ENCODE assay signal across 23 cellular contexts in the genomic region with DNA sequence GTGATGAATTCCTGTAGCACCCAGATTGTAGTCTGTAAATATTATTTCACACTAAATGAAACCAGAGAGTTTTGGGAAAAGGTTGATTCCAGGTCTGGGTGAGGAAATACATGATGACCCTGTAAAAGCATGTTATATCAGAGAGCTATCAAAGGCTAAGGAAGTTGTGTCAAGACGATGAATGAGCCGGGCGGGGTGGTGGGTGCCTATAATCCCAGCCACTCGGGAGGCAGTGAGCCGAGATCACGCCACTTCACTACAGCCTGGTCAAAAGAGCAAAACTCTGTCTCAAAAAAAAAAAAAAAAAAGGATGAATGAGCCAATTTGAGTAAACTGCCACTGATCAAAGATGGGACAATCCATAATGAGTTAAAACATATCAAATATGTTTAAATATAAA.
"Had no signal": no experiment of that assay in that cellular context is flagged by ENCODE, and none has a peak within 500 bp of the region (broad histone marks: within the 10 kb centered on the region; RNA-seq: fewer than 3 reads in every experiment).

No MANE protein-coding gene starts in this region.

- DNase-seq: activated B cell treated with CpG ODN at 0.5 μM for 24 hours; activated CD4-positive, alpha-beta T cell treated with anti-CD3 and anti-CD28 coated beads, Interleukin-2, amount 50 U/mL, for 1 hour; activated CD8-positive, alpha-beta T cell treated with anti-CD3 and anti-CD28 coated beads for 36 hours; activated T-cell treated with anti-CD3 and anti-CD28 coated beads, Interleukin-2, amount 50 U/mL, for 72 hours; amniotic stem cell; brain microvascular endothelial cell; caudate nucleus; heart right ventricle; left ventricle myocardium superior; ovary; stimulated activated CD4-positive, alpha-beta T cell treated with anti-CD3 and anti-CD28 coated beads, Interleukin-4, amount 100 ng/mL, for 24 hours; stimulated activated naive CD8-positive, alpha-beta T cell treated with anti-CD3 and anti-CD28 coated beads, Interleukin-15, amount 100 ng/mL, for 72 hours; substantia nigra; T-helper 1 cell; tibial artery; upper lobe of right lung had no signal

- H3K4me1 Mint-ChIP-seq: activated B cell treated with CpG ODN at 0.5 μM for 24 hours; stimulated activated memory B cell treated with anti-CD40 and anti-IgM and Interleukin-4, amounts not matched to agents 10 μg/mL and 1 μg/mL and 100 μg/mL, for 72 hours had no signal

- H3K4me3 ChIP-seq: heart right ventricle, ovary, skin epidermis, tibial artery, upper lobe of right lung had no signal

- H3K4me1 ChIP-seq: upper lobe of right lung had no signal

- H3K9me3 Mint-ChIP-seq: activated B cell treated with CpG ODN at 0.5 μM for 24 hours; activated CD8-positive, alpha-beta T cell treated with anti-CD3 and anti-CD28 coated beads for 36 hours; activated naive CD4-positive, alpha-beta T cell treated with anti-CD3 and anti-CD28 coated beads, Interleukin-2, amount 50 U/mL, for 72 hours; activated T-cell treated with anti-CD3 and anti-CD28 coated beads, Interleukin-2, amount 50 U/mL, for 72 hours; stimulated activated memory B cell treated with anti-CD40 and anti-IgM and Interleukin-4, amounts not matched to agents 10 μg/mL and 1 μg/mL and 100 μg/mL, for 72 hours; stimulated activated naive CD8-positive, alpha-beta T cell treated with anti-CD3 and anti-CD28 coated beads, Interleukin-15, amount 100 ng/mL, for 72 hours; T-helper 2 cell treated with Interferon-gamma antibody and Interleukin-4, amounts not matched to agents 5 μg/mL and 100 μg/mL, for 36 hours had no signal

- H3K27ac Mint-ChIP-seq: activated B cell treated with CpG ODN at 0.5 μM for 24 hours; activated CD8-positive, alpha-beta T cell treated with anti-CD3 and anti-CD28 coated beads for 36 hours; progenitor cell of endocrine pancreas; stimulated activated memory B cell treated with anti-CD40 and anti-IgM and Interleukin-4, amounts not matched to agents 10 μg/mL and 1 μg/mL and 100 μg/mL, for 72 hours; T-helper 2 cell treated with Interferon-gamma antibody and Interleukin-4, amounts not matched to agents 5 μg/mL and 100 μg/mL, for 36 hours had no signal

- H3K27ac ChIP-seq: brain microvascular endothelial cell, foreskin keratinocyte, heart right ventricle, ovary, skin epidermis, tibial artery, upper lobe of right lung had no signal

- H3K36me3 ChIP-seq: ovary had no signal

- H3K9me3 ChIP-seq: heart right ventricle, ovary, tibial artery, upper lobe of right lung had no signal

- H3K27me3 ChIP-seq: brain microvascular endothelial cell, foreskin keratinocyte, heart right ventricle, ovary, tibial artery, upper lobe of right lung had no signal

- H3K4me3 Mint-ChIP-seq: activated B cell treated with CpG ODN at 0.5 μM for 24 hours; activated CD8-positive, alpha-beta T cell treated with anti-CD3 and anti-CD28 coated beads for 36 hours; activated T-cell treated with anti-CD3 and anti-CD28 coated beads, Interleukin-2, amount 50 U/mL, for 72 hours; stimulated activated memory B cell treated with anti-CD40 and anti-IgM and Interleukin-4, amounts not matched to agents 10 μg/mL and 1 μg/mL and 100 μg/mL, for 72 hours; stimulated activated naive CD8-positive, alpha-beta T cell treated with anti-CD3 and anti-CD28 coated beads, Interleukin-15, amount 100 ng/mL, for 72 hours; T-helper 2 cell treated with Interferon-gamma antibody and Interleukin-4, amounts not matched to agents 5 μg/mL and 100 μg/mL, for 36 hours had no signal

- H3K27me3 Mint-ChIP-seq: activated B cell treated with CpG ODN at 0.5 μM for 24 hours; activated CD8-positive, alpha-beta T cell treated with anti-CD3 and anti-CD28 coated beads for 36 hours; progenitor cell of endocrine pancreas; stimulated activated memory B cell treated with anti-CD40 and anti-IgM and Interleukin-4, amounts not matched to agents 10 μg/mL and 1 μg/mL and 100 μg/mL, for 72 hours; stimulated activated naive CD8-positive, alpha-beta T cell treated with anti-CD3 and anti-CD28 coated beads, Interleukin-15, amount 100 ng/mL, for 72 hours had no signal

- ATAC-seq: activated CD8-positive, alpha-beta T cell treated with anti-CD3 and anti-CD28 coated beads for 36 hours; heart right ventricle; left ventricle myocardium superior; sciatic nerve; stimulated activated memory B cell treated with anti-CD40 and anti-IgM and Interleukin-4, amounts not matched to agents 10 μg/mL and 1 μg/mL and 100 μg/mL, for 72 hours; upper lobe of right lung had no signal
